15 cellular contexts compared by ENCODE assay signal in genomic region chr15:72179950-72180581, GRCh38. TPM values are rescaled to one million over a fixed set of nuclear protein-coding genes. Genes with fewer than 3 reads are reported as not detected.
DNase-seq lines count a peak whose midpoint lies in the region; ATAC-seq and TF ChIP-seq lines count a peak whose summit lies in the region.
"Had no signal": no experiment of that assay in that cellular context is flagged by ENCODE, and none has a peak within 500 bp of the region (broad histone marks: within the 10 kb centered on the region; RNA-seq: fewer than 3 reads in every experiment).

No MANE protein-coding gene starts in this region.

- H3K9me3 Mint-ChIP-seq in progenitor cell of endocrine pancreas (ENCODE audit: low read depth), result no peaks in the 10 kb centered on the region
- no peaks in the 10 kb centered on the region for H3K9me3 Mint-ChIP-seq in immature natural killer cell
- H3K9me3 Mint-ChIP-seq: CD4-positive, alpha-beta T cell; central memory CD8-positive, alpha-beta T cell had no signal

- H3K4me1 Mint-ChIP-seq in progenitor cell of endocrine pancreas (ENCODE audit: low read depth), result peaks cover 6% of the 10 kb centered on the region
- H3K4me1 Mint-ChIP-seq in immature natural killer cell, result no peaks in the 10 kb centered on the region
- H3K4me1 Mint-ChIP-seq: central memory CD8-positive, alpha-beta T cell had no signal

- H3K27me3 Mint-ChIP-seq in progenitor cell of endocrine pancreas, result peaks cover 34% of the 10 kb centered on the region
- peaks cover 2 to 16% (median 6%) of the 10 kb centered on the region in 3 donors for H3K27me3 Mint-ChIP-seq in immature natural killer cell (ENCODE audit: low read depth in 3 of 3)

- H3K36me3 Mint-ChIP-seq in progenitor cell of endocrine pancreas (ENCODE audit: insufficient read depth) (no peaks in the 10 kb centered on the region), immature natural killer cell (no peaks in the 10 kb centered on the region)

- peak overlapping the region; percentile 77 for H3K27ac ChIP-seq in caudate nucleus (ENCODE audit: low read depth, low read length)
- H3K27ac ChIP-seq: parathyroid adenoma had no signal

- DNase-seq in NCI-H226 (peak; percentile 26), caudate nucleus (lab: John Stamatoyannopoulos, UW) (peak in 53 of 61 donors; percentile 31 to 96 (median 73)), islet precursor cell (peak; percentile 85), renal cortical epithelial cell (ENCODE audit: low read depth) (peak; percentile 59), progenitor cell of endocrine pancreas (ENCODE audit: low spot score, unreplicated experiment) (no peak), immature natural killer cell (no peak)
- DNase-seq in stimulated activated CD8-positive, alpha-beta memory T cell treated with anti-CD3 and anti-CD28 coated beads, Interleukin-4, amount 100 ng/mL, for 48 hours, result no peak
- DNase-seq: activated CD4-positive, alpha-beta T cell treated with anti-CD3 and anti-CD28 coated beads for 4 hours; CD4-positive, alpha-beta T cell; NCI-H187 treated with DMSO at 0.1 percent for 48 hours had no signal

- TF ChIP-seq CTCF in progenitor cell of endocrine pancreas (IDR thresholded peaks at IDR 0.05; ENCODE audit: unreplicated experiment), result no peak

- H3K27ac Mint-ChIP-seq in progenitor cell of endocrine pancreas, result no peak overlapping the region
- no peak overlapping the region for H3K27ac Mint-ChIP-seq in immature natural killer cell
- H3K27ac Mint-ChIP-seq: CD4-positive, alpha-beta T cell had no signal

- H3K4me3 Mint-ChIP-seq in progenitor cell of endocrine pancreas (ENCODE audit: low read depth) (no peak overlapping the region), immature natural killer cell (no peak overlapping the region)
- H3K4me3 Mint-ChIP-seq: CD4-positive, alpha-beta T cell; central memory CD8-positive, alpha-beta T cell had no signal

- no peak for ATAC-seq in HG02938 (IDR thresholded peaks at IDR 0.05; ENCODE audit: unreplicated experiment)
- ATAC-seq: K562 had no signal

RNA-seq across cellular contexts. Expression of gene GRAMD2A, which starts 17.5 kb away (rescaled TPM):
- total RNA-seq in renal cortical epithelial cell (0.52 and 1.8 TPM in 2 replicates), progenitor cell of endocrine pancreas (4.0 and 5.0 TPM in 2 replicates)
- not detected for polyA plus RNA-seq in immature natural killer cell
- total RNA-seq: CD4-positive, alpha-beta T cell; K562; liver had no signal
- polyA plus RNA-seq: liver had no signal

RNA-seq across cellular contexts. Expression of gene PKM, which starts 50.9 kb away (rescaled TPM):
- 3,079 and 5,384 TPM in 2 replicates for total RNA-seq in renal cortical epithelial cell
- 511 and 525 TPM in 2 replicates for total RNA-seq in progenitor cell of endocrine pancreas
- polyA plus RNA-seq in immature natural killer cell, result 100 to 1,000 TPM; 181 to 233 (median 224) TPM

Comparison
In these comparisons a context has a peak if more than half of its experiments do, and no peak if none do; other contexts are left out.
1. DNase-seq: peak in NCI-H226 (single experiment), caudate nucleus (53 of 61), islet precursor cell (single experiment) and renal cortical epithelial cell (single experiment); none in progenitor cell of endocrine pancreas (single experiment), immature natural killer cell (0 of 3) and stimulated activated CD8-positive, alpha-beta memory T cell treated with anti-CD3 and anti-CD28 coated beads, Interleukin-4, amount 100 ng/mL, for 48 hours (single experiment).